In the genomic region with DNA sequence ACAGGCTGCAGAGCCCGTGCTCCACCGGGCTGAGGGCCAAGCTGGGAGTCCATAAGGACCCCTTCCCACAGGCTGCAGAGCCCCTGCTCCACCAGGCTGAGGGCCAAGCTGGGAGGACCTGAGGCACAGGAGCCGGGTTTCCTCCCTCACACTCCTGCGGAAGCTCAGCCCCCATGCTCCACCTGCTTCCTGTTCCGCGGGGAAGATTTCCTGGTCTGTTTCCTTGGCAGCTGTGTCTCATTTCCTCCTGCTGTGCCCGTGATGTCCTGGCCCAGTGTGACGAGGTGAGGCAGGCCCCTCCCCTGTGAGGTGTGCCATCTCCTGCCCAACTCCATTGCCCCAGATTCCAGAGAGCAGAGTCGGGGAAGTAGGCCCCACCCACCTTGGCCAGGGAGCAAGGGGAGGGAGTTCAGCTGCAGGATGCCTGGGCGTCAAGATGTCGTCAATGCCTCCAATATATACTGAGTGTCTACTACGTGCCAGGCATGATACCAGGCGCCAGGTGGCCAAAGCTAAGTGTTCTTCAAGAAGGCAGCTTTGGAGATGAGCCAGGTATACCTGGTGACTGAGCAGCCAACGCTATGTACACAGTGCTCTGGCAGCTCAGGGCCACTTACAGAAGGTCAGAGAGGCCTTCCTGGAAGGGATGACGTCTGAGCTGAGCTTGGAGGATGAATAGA, we compare ENCODE assay signal across 8 cellular contexts. TPM values are rescaled to one million over a fixed set of nuclear protein-coding genes. Genes with fewer than 3 reads are reported as not detected.
DNase-seq lines count a peak whose midpoint lies in the region; ATAC-seq and TF ChIP-seq lines count a peak whose summit lies in the region.
"Had no signal": no experiment of that assay in that cellular context is flagged by ENCODE, and none has a peak within 500 bp of the region (broad histone marks: within the 10 kb centered on the region; RNA-seq: fewer than 3 reads in every experiment).

No MANE protein-coding gene starts in this region.

- H2BK15ac ChIP-seq in IMR-90 (ENCODE audit: low read depth, low read length) = no peak overlapping the region

- H3K36me3 ChIP-seq in IMR-90 (ENCODE audit: control insufficient read depth, insufficient read depth, low read length) = no peaks in the 10 kb centered on the region
- H3K36me3 ChIP-seq in gastrocnemius medialis = no peaks in the 10 kb centered on the region

- TF ChIP-seq POLR2A in IMR-90 (IDR thresholded peaks at IDR 0.05; ENCODE audit: low read depth, low read length) (no peak), gastrocnemius medialis (IDR thresholded peaks at IDR 0.05) (no peak)

- H3K4me3 ChIP-seq in IMR-90 (ENCODE audit: insufficient read depth, low read depth, low read length) (no peak overlapping the region), epithelial cell of esophagus (ENCODE audit: low read length) (no peak overlapping the region), gastrocnemius medialis (no peak overlapping the region)

- no peak overlapping the region for H4K8ac ChIP-seq in IMR-90 (ENCODE audit: low read depth in 2 of 2, low read length in 2 of 2)

- no peak overlapping the region for H3K56ac ChIP-seq in IMR-90 (ENCODE audit: extremely low read depth, insufficient read depth, low read length)

- no peak for TF ChIP-seq CTCF in IMR-90 (conservative IDR thresholded peaks at IDR 0.05; ENCODE audit: low read depth, low read length)
- no peak for TF ChIP-seq CTCF in epithelial cell of esophagus (IDR thresholded peaks at IDR 0.05; ENCODE audit: insufficient read depth, low read depth, low read length, missing control alignments)
- no peak for TF ChIP-seq CTCF in gastrocnemius medialis (IDR thresholded peaks at IDR 0.05 in 4 of 5, conservative IDR thresholded peaks at IDR 0.05 in 1 of 5)

- H4K20me1 ChIP-seq in IMR-90 (ENCODE audit: insufficient read depth, low read length) = peaks cover 44% of the 10 kb centered on the region

- no peak overlapping the region for H2BK120ac ChIP-seq in IMR-90 (ENCODE audit: low read depth, low read length)

- no peak overlapping the region for H3K4me2 ChIP-seq in IMR-90 (ENCODE audit: low read depth, low read length)

- no TSS peak for BruUV-seq in IMR-90 (replicated peaks; lab: Mats Ljungman, UMichigan)

- no peak overlapping the region for H2AFZ ChIP-seq in IMR-90 (replicated peaks; ENCODE audit: low read length, poor library complexity)

- H3K79me1 ChIP-seq in IMR-90 (ENCODE audit: low read depth in 1 of 2, low read length in 2 of 2) = peaks cover 37 to 89% of the 10 kb centered on the region in 2 experiments

- peak overlapping the region; percentile 71 for H2AK9ac ChIP-seq in IMR-90 (replicated peaks; ENCODE audit: low read depth, low read length, poor library complexity)

- no peak overlapping the region for H2BK5ac ChIP-seq in IMR-90 (ENCODE audit: low read depth, low read length, poor library complexity, severe bottlenecking)

- DNase-seq in IMR-90 (no peak), NCI-H345 treated with DMSO at 0.1 percent for 48 hours (lab: John Stamatoyannopoulos, UW; ENCODE audit: unreplicated experiment) (peak; percentile 45), epithelial cell of esophagus (ENCODE audit: low read depth) (peak; percentile 63), gastrocnemius medialis (no peak), HK-2 (ENCODE audit: unreplicated experiment) (no peak), HUDEP-2 (lab: John Stamatoyannopoulos, UW; ENCODE audit: unreplicated experiment in 76 of 76) (no peak), posterior vena cava (ENCODE audit: low spot score) (no peak)
- DNase-seq: activated naive CD4-positive, alpha-beta T cell had no signal

- ATAC-seq in IMR-90 (ENCODE audit: low read depth) (no peak), gastrocnemius medialis (peak in 1 of 2 donors; percentile 15)

- CTCF ChIA-PET in IMR-90 (lab: Yijun Ruan, JAX) = no interaction called here

- no peak overlapping the region for H4K91ac ChIP-seq in IMR-90 (ENCODE audit: insufficient read depth, low read depth, low read length)

- intact Hi-C loops in IMR-90 (cut with micrococcal nuclease) = no loop called here
- intact Hi-C loops in gastrocnemius medialis (cut with DNase I; ENCODE audit: low total_unique reads) = no loop called here
- intact Hi-C loops in posterior vena cava (cut with DNase I) = no loop called here

- H3K27ac ChIP-seq in IMR-90 (ENCODE audit: insufficient read depth, low read length) (no peak overlapping the region), gastrocnemius medialis (peak overlapping the region in 3 of 4 donors; percentile 45 to 60 (median 50))

- H3K9me3 ChIP-seq in IMR-90 (ENCODE audit: control insufficient read depth, insufficient read depth, low read length) (no peaks in the 10 kb centered on the region), gastrocnemius medialis (no peaks in the 10 kb centered on the region)

- TF ChIP-seq RAD21 in IMR-90 (IDR thresholded peaks at IDR 0.05; ENCODE audit: low read length) = no peak

- peaks cover 32% of the 10 kb centered on the region for H3K4me1 ChIP-seq in IMR-90 (ENCODE audit: control insufficient read depth, insufficient read depth, low read length)
- peaks cover 10% of the 10 kb centered on the region in 2 donors for H3K4me1 ChIP-seq in gastrocnemius medialis

- peaks cover 59% of the 10 kb centered on the region for H3K9me1 ChIP-seq in IMR-90 (ENCODE audit: insufficient read depth, low read length)

- H3K9ac ChIP-seq in IMR-90 (ENCODE audit: low read depth, low read length) = no peak overlapping the region

- in situ Hi-C loops in IMR-90 (cut with MboI; ENCODE audit: low sequenced_read_pairs) = no loop called here
- in situ Hi-C loops in gastrocnemius medialis (cut with MboI; ENCODE audit: low sequenced_read_pairs in 4 of 4) = no loop called here

- no peak overlapping the region for H3K18ac ChIP-seq in IMR-90 (ENCODE audit: low read depth, low read length)

- POLR2A ChIA-PET in IMR-90 (lab: Charles Lee; ENCODE audit: unreplicated experiment) = no interaction called here

- H3K14ac ChIP-seq in IMR-90 (replicated peaks; ENCODE audit: low read depth, low read length) = no peak overlapping the region

- peak overlapping the region; percentile 17; the same call in 1 of the 2 replicates for H3K4ac ChIP-seq in IMR-90 (ENCODE audit: low read depth, low read length)

- dilution Hi-C loops in IMR-90 (cut with HindIII; ENCODE audit: low sequenced_read_pairs, unreplicated experiment) = no loop called here

- H2BK20ac ChIP-seq in IMR-90 (ENCODE audit: low read depth, low read length) = no peak overlapping the region

- H4K5ac ChIP-seq in IMR-90 (ENCODE audit: low read depth, low read length) = no peak overlapping the region

- no peak overlapping the region for H2AK5ac ChIP-seq in IMR-90 (ENCODE audit: low read depth, low read length)

- no peak overlapping the region for H3K23ac ChIP-seq in IMR-90 (ENCODE audit: low read depth, low read length)

- H3K27me3 ChIP-seq in IMR-90 (ENCODE audit: control insufficient read depth, insufficient read depth, low read length) (no peaks in the 10 kb centered on the region), gastrocnemius medialis (no peaks in the 10 kb centered on the region)

- 92% methylated on average over 8 of the region's 15 CpGs; no CpG with 5 or more reads in 1 of the 2 experiments for WGBS in IMR-90 (ENCODE audit: extremely low coverage in 2 of 2, insufficient read length in 1 of 2), 2 experiments

TF ChIP-seq in IMR-90, 13 proteins besides CTCF, POLR2A, EP300 and RAD21:
- TF ChIP-seq MXI1 (IDR thresholded peaks at IDR 0.05; ENCODE audit: borderline replicate concordance, low read depth, low read length) (no peak), FOS (IDR thresholded peaks at IDR 0.05; ENCODE audit: low read depth, low read length) (no peak), CEBPB (IDR thresholded peaks at IDR 0.05; ENCODE audit: low read depth, low read length) (no peak)

RNA-seq across cellular contexts. Expression of a gene that starts 58.8 kb away (rescaled TPM):
- total RNA-seq in IMR-90 (2012; rRNA removed) = 14.0 and 14.4 TPM in 2 replicates
- 23.1 and 23.6 TPM in 2 replicates for polyA plus RNA-seq in IMR-90 (2012; rRNA removed)
- 11.8 and 15.2 TPM in 2 replicates for polyA plus RNA-seq in IMR-90 (2012; cell fraction: cytosol; rRNA removed)
- polyA plus RNA-seq in IMR-90 (2012; cell fraction: nucleus; rRNA removed; ENCODE audit: low replicate concordance) = 31.9 and 47.5 TPM in 2 replicates
- 1 to 10 TPM; 4.2 to 9.1 (median 7.1) TPM for total RNA-seq in gastrocnemius medialis
- total RNA-seq in posterior vena cava = 10 to 100 TPM; 85.0 to 96.0 TPM

Comparison
In these comparisons a context has a peak if more than half of its experiments do, and no peak if none do; other contexts are left out.
1. DNase-seq: peak in NCI-H345 treated with DMSO at 0.1 percent for 48 hours (single experiment) and epithelial cell of esophagus (single experiment); none in IMR-90 (single experiment), gastrocnemius medialis (0 of 2), HK-2 (single experiment), HUDEP-2 (0 of 76) and posterior vena cava (single experiment).